1 cellular context compared by ENCODE assay signal in genomic region chr1:117366281-117366981, GRCh38.
TF ChIP-seq lines count a peak whose summit lies in the region.

No MANE protein-coding gene starts in this region.

TF ChIP-seq in HepG2, 621 proteins besides CTCF, POLR2A, EP300 and RAD21 (continued from another document and continues in another):
- no peak for TF ChIP-seq SNRNP70 (IDR thresholded peaks at IDR 0.05; ENCODE audit: low read depth, low read length)
- no peak for TF ChIP-seq ZBTB38 (CRISPR knock-in tag; IDR thresholded peaks at IDR 0.05)
- TF ChIP-seq TP53 (CRISPR knock-in tag; conservative IDR thresholded peaks at IDR 0.05) = no peak
- no peak for TF ChIP-seq NR2F1 (CRISPR knock-in tag; IDR thresholded peaks at IDR 0.05)
- no peak for TF ChIP-seq NR2F6 (IDR thresholded peaks at IDR 0.05)
- TF ChIP-seq NR2F6 (CRISPR knock-in tag; IDR thresholded peaks at IDR 0.05) = no peak
- TF ChIP-seq, protein P1, sequence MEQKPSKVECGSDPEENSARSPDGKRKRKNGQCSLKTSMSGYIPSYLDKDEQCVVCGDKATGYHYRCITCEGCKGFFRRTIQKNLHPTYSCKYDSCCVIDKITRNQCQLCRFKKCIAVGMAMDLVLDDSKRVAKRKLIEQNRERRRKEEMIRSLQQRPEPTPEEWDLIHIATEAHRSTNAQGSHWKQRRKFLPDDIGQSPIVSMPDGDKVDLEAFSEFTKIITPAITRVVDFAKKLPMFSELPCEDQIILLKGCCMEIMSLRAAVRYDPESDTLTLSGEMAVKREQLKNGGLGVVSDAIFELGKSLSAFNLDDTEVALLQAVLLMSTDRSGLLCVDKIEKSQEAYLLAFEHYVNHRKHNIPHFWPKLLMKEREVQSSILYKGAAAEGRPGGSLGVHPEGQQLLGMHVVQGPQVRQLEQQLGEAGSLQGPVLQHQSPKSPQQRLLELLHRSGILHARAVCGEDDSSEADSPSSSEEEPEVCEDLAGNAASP (CRISPR knock-in tag; IDR thresholded peaks at IDR 0.05; ENCODE audit: borderline replicate concordance) = no peak
- peak; percentile 26; the same call in 1 of the 2 replicates for TF ChIP-seq ZNF34 (CRISPR knock-in tag; IDR thresholded peaks at IDR 0.05; ENCODE audit: borderline replicate concordance)
- no peak for TF ChIP-seq PBX3 (CRISPR knock-in tag; IDR thresholded peaks at IDR 0.05; ENCODE audit: borderline replicate concordance)
- no peak for TF ChIP-seq ZNF577 (CRISPR knock-in tag; IDR thresholded peaks at IDR 0.05; ENCODE audit: borderline replicate concordance, low read depth)
- no peak for TF ChIP-seq NONO (IDR thresholded peaks at IDR 0.05)
- TF ChIP-seq NONO (CRISPR knock-in tag; conservative IDR thresholded peaks at IDR 0.05) = peak; percentile 52
- TF ChIP-seq NFIC (IDR thresholded peaks at IDR 0.05; ENCODE audit: low read length) = no peak
- no peak for TF ChIP-seq CCAR2 (optimal IDR thresholded peaks at IDR 0.05; ENCODE audit: low read depth, low read length)
- TF ChIP-seq KDM6A (CRISPR knock-in tag; IDR thresholded peaks at IDR 0.05; ENCODE audit: low read depth) = no peak
- no peak; the same call in 1 of the 2 replicates for TF ChIP-seq POLR2G (IDR thresholded peaks at IDR 0.05; ENCODE audit: low read depth, low read length)
- no peak for TF ChIP-seq ZNF30 (CRISPR knock-in tag; IDR thresholded peaks at IDR 0.05)
- no peak for TF ChIP-seq SP140L (CRISPR knock-in tag; IDR thresholded peaks at IDR 0.05; ENCODE audit: borderline replicate concordance)
- TF ChIP-seq ELF3 (CRISPR knock-in tag; IDR thresholded peaks at IDR 0.05) = no peak
- TF ChIP-seq, protein P2, sequence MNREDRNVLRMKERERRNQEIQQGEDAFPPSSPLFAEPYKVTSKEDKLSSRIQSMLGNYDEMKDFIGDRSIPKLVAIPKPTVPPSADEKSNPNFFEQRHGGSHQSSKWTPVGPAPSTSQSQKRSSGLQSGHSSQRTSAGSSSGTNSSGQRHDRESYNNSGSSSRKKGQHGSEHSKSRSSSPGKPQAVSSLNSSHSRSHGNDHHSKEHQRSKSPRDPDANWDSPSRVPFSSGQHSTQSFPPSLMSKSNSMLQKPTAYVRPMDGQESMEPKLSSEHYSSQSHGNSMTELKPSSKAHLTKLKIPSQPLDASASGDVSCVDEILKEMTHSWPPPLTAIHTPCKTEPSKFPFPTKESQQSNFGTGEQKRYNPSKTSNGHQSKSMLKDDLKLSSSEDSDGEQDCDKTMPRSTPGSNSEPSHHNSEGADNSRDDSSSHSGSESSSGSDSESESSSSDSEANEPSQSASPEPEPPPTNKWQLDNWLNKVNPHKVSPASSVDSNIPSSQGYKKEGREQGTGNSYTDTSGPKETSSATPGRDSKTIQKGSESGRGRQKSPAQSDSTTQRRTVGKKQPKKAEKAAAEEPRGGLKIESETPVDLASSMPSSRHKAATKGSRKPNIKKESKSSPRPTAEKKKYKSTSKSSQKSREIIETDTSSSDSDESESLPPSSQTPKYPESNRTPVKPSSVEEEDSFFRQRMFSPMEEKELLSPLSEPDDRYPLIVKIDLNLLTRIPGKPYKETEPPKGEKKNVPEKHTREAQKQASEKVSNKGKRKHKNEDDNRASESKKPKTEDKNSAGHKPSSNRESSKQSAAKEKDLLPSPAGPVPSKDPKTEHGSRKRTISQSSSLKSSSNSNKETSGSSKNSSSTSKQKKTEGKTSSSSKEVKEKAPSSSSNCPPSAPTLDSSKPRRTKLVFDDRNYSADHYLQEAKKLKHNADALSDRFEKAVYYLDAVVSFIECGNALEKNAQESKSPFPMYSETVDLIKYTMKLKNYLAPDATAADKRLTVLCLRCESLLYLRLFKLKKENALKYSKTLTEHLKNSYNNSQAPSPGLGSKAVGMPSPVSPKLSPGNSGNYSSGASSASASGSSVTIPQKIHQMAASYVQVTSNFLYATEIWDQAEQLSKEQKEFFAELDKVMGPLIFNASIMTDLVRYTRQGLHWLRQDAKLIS (CRISPR knock-in tag; IDR thresholded peaks at IDR 0.05) = no peak
- TF ChIP-seq, protein P3, sequence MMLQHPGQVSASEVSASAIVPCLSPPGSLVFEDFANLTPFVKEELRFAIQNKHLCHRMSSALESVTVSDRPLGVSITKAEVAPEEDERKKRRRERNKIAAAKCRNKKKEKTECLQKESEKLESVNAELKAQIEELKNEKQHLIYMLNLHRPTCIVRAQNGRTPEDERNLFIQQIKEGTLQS (CRISPR knock-in tag; IDR thresholded peaks at IDR 0.05) = no peak
- no peak for TF ChIP-seq HMG20A (CRISPR knock-in tag; IDR thresholded peaks at IDR 0.05; ENCODE audit: borderline replicate concordance)
- TF ChIP-seq GFI1 (CRISPR knock-in tag; IDR thresholded peaks at IDR 0.05; ENCODE audit: borderline replicate concordance) = no peak
- TF ChIP-seq ZNF207 (IDR thresholded peaks at IDR 0.05; ENCODE audit: borderline replicate concordance) = no peak
- TF ChIP-seq GLI4 (CRISPR knock-in tag; IDR thresholded peaks at IDR 0.05; ENCODE audit: borderline replicate concordance) = no peak
- no peak for TF ChIP-seq ZFP37 (CRISPR knock-in tag; IDR thresholded peaks at IDR 0.05; ENCODE audit: borderline replicate concordance)
- no peak for TF ChIP-seq ZNF331 (CRISPR knock-in tag; IDR thresholded peaks at IDR 0.05)
- no peak for TF ChIP-seq SMAD1 (CRISPR knock-in tag; IDR thresholded peaks at IDR 0.05; ENCODE audit: borderline replicate concordance, low read depth)
- TF ChIP-seq NFYB (CRISPR knock-in tag; IDR thresholded peaks at IDR 0.05) = no peak
- TF ChIP-seq NFKB2 (CRISPR knock-in tag; IDR thresholded peaks at IDR 0.05; ENCODE audit: borderline replicate concordance) = no peak; the same call in 1 of the 2 replicates
- no peak for TF ChIP-seq ZSCAN22 (CRISPR knock-in tag; IDR thresholded peaks at IDR 0.05)
- TF ChIP-seq DNMT1 (CRISPR knock-in tag; IDR thresholded peaks at IDR 0.05) = no peak
- 0 out of 2 replicates have a peak, but pooled peaks have one; percentile 5 for TF ChIP-seq ZNF766 (CRISPR knock-in tag; IDR thresholded peaks at IDR 0.05; ENCODE audit: borderline replicate concordance)
- no peak for TF ChIP-seq ZBTB46 (CRISPR knock-in tag; IDR thresholded peaks at IDR 0.05; ENCODE audit: borderline replicate concordance)
- TF ChIP-seq ZNF713 (CRISPR knock-in tag; IDR thresholded peaks at IDR 0.05) = no peak
- no peak; the same call in 1 of the 2 replicates for TF ChIP-seq MAZ (IDR thresholded peaks at IDR 0.05; ENCODE audit: borderline replicate concordance, low read depth, low read length)
- no peak for TF ChIP-seq MAZ (CRISPR knock-in tag; IDR thresholded peaks at IDR 0.05; ENCODE audit: low read depth)
- no peak for TF ChIP-seq ZKSCAN5 (CRISPR knock-in tag; IDR thresholded peaks at IDR 0.05)
- TF ChIP-seq MYC (CRISPR knock-in tag; IDR thresholded peaks at IDR 0.05; ENCODE audit: borderline replicate concordance) = peak; percentile 16
- TF ChIP-seq ZNF432 (CRISPR knock-in tag; IDR thresholded peaks at IDR 0.05; ENCODE audit: borderline replicate concordance) = no peak
- no peak for TF ChIP-seq ZBTB34 (CRISPR knock-in tag; IDR thresholded peaks at IDR 0.05)
- no peak; the same call in 1 of the 2 replicates for TF ChIP-seq ATF7-NPFF (CRISPR knock-in tag; IDR thresholded peaks at IDR 0.05; ENCODE audit: low read depth)
- no peak for TF ChIP-seq ZNF460 (CRISPR knock-in tag; IDR thresholded peaks at IDR 0.05; ENCODE audit: borderline replicate concordance)
- TF ChIP-seq MAFG (CRISPR knock-in tag; IDR thresholded peaks at IDR 0.05) = no peak
- TF ChIP-seq ESRRA (CRISPR knock-in tag; IDR thresholded peaks at IDR 0.05; ENCODE audit: low read depth) = no peak
- TF ChIP-seq ZFP41 (CRISPR knock-in tag; IDR thresholded peaks at IDR 0.05; ENCODE audit: borderline replicate concordance) = no peak
- peak; percentile 32 for TF ChIP-seq PTBP1 (IDR thresholded peaks at IDR 0.05; ENCODE audit: low read depth, low read length, poor library complexity, severe bottlenecking)
- no peak for TF ChIP-seq ZNF530 (CRISPR knock-in tag; IDR thresholded peaks at IDR 0.05; ENCODE audit: low read depth)
- TF ChIP-seq, protein P4, sequence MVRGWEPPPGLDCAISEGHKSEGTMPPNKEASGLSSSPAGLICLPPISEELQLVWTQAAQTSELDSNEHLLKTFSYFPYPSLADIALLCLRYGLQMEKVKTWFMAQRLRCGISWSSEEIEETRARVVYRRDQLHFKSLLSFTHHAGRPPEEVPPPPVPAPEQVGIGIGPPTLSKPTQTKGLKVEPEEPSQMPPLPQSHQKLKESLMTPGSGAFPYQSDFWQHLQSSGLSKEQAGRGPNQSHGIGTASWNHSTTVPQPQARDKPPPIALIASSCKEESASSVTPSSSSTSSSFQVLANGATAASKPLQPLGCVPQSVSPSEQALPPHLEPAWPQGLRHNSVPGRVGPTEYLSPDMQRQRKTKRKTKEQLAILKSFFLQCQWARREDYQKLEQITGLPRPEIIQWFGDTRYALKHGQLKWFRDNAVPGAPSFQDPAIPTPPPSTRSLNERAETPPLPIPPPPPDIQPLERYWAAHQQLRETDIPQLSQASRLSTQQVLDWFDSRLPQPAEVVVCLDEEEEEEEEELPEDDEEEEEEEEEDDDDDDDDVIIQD (CRISPR knock-in tag; IDR thresholded peaks at IDR 0.05; ENCODE audit: low read depth) = no peak
- no peak; the same call in 1 of the 2 replicates for TF ChIP-seq ZNF234 (CRISPR knock-in tag; conservative IDR thresholded peaks at IDR 0.05)
- no peak for TF ChIP-seq EED (CRISPR knock-in tag; IDR thresholded peaks at IDR 0.05)
- no peak for TF ChIP-seq ZNF101 (CRISPR knock-in tag; IDR thresholded peaks at IDR 0.05; ENCODE audit: borderline replicate concordance, low read depth)
- TF ChIP-seq, protein P5, sequence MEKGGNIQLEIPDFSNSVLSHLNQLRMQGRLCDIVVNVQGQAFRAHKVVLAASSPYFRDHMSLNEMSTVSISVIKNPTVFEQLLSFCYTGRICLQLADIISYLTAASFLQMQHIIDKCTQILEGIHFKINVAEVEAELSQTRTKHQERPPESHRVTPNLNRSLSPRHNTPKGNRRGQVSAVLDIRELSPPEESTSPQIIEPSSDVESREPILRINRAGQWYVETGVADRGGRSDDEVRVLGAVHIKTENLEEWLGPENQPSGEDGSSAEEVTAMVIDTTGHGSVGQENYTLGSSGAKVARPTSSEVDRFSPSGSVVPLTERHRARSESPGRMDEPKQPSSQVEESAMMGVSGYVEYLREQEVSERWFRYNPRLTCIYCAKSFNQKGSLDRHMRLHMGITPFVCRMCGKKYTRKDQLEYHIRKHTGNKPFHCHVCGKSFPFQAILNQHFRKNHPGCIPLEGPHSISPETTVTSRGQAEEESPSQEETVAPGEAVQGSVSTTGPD (CRISPR knock-in tag; IDR thresholded peaks at IDR 0.05) = no peak
- no peak for TF ChIP-seq LRRFIP1 (CRISPR knock-in tag; conservative IDR thresholded peaks at IDR 0.05)
- TF ChIP-seq ZNF343 (CRISPR knock-in tag; IDR thresholded peaks at IDR 0.05) = no peak
